Comparison of ENCODE assay signal across 9 cellular contexts in the genomic region with DNA sequence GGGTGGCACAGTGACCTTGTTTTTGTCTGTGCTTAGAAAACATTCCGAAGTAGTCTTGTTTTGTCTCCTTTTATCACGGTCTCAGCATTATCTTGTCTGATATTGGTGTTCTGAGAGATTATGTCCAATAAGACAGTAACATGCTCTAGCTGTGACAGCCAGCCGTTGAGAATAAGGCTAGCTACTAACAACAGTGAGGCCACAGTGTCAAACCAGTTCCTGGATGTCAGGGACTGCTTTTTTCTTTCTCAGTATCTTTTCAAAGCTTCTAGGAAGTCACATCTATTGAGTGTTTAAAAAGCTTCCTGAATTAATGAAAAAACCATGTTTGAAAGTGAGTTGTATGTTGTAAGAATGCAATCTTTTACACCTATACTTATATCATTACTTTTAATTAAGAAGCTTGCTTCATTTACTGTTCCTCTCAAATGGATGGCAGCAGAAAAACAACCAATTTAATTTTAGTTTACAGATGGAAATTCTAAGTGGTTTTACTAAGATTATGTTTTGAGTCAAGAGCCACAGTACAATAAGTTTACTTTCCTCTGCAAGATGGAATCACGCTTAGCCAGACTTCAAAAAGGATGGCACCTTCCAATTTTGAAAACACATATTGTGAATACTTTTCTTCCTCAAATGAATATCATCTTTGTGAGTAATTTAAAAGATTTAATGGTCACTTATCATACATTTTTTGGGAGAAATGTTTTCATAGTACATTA.
"Had no signal": no experiment of that assay in that cellular context is flagged by ENCODE, and none has a peak within 500 bp of the region (broad histone marks: within the 10 kb centered on the region; RNA-seq: fewer than 3 reads in every experiment).

No MANE protein-coding gene starts in this region.

- DNase-seq: activated CD4-positive, alpha-beta T cell treated with anti-CD3 and anti-CD28 coated beads, Interleukin-2, amount 50 U/mL, for 1 hour; activated gamma-delta T cell treated with Interleukin-2 at 50 U/mL for 16 hours; activated T-cell treated with anti-CD3 and anti-CD28 coated beads, Interleukin-2, amount 50 U/mL, for 48 hours; adrenal gland; hippocampal formation; ovary; right lobe of liver; upper lobe of right lung had no signal

- H3K4me3 Mint-ChIP-seq: WTC11 had no signal

- H3K4me1 Mint-ChIP-seq: WTC11 had no signal

- H3K27ac Mint-ChIP-seq: WTC11 had no signal

- ATAC-seq: right lobe of liver, upper lobe of right lung, WTC11 had no signal

- H3K9me3 Mint-ChIP-seq: WTC11 had no signal
